Comparison of ENCODE assay signal across 8 cellular contexts in genomic region chr5:96565843-96566242, GRCh38.
DNase-seq lines count a peak whose midpoint lies in the region; ATAC-seq, FAIRE-seq and TF ChIP-seq lines count a peak whose summit lies in the region.

No MANE protein-coding gene starts in this region.

- no peak for TF ChIP-seq CTCF in HFF-Myc (IDR thresholded peaks at IDR 0.05; ENCODE audit: low read depth, low read length, missing control alignments)

- ATAC-seq in HG03521 (IDR thresholded peaks at IDR 0.05; ENCODE audit: unreplicated experiment) = no peak

- FAIRE-seq in GM12891 (lab: Jason Lieb, UNC) = peak; percentile 40

- TF ChIP-seq POLR2A in GM12891 (IDR thresholded peaks at IDR 0.05; ENCODE audit: low read depth, low read length) = no peak

- DNase-seq in GM12891 (ENCODE audit: insufficient read length, low spot score) (no peak), HFF-Myc (ENCODE audit: extremely low read depth, low read depth) (peak; percentile 45), RKO (ENCODE audit: low spot score) (peak; percentile 54), kidney glomerular epithelial cell (lab: John Stamatoyannopoulos, UW) (peak; percentile 42), SKM-1 treated with dmso at 0.1 percent for 144 hours (lab: John Stamatoyannopoulos, UW; ENCODE audit: unreplicated experiment) (no peak), GF-D8 (lab: John Stamatoyannopoulos, UW) (no peak), KG1 (lab: John Stamatoyannopoulos, UW) (no peak)

- H3K4me3 ChIP-seq in HFF-Myc (replicated peaks; ENCODE audit: low read depth, low read length) = no peak overlapping the region

TF ChIP-seq in GM12891, 5 proteins besides CTCF, POLR2A, EP300 and RAD21:
- TF ChIP-seq TAF1 (IDR thresholded peaks at IDR 0.05; ENCODE audit: low read depth, low read length) (no peak), SPI1 (IDR thresholded peaks at IDR 0.05; ENCODE audit: low read depth, low read length) (no peak), PAX5 (IDR thresholded peaks at IDR 0.05; ENCODE audit: insufficient read depth, low read length, severe bottlenecking) (no peak), POU2F2 (IDR thresholded peaks at IDR 0.05; ENCODE audit: low read depth, low read length) (no peak), POLR2AphosphoS5 (IDR thresholded peaks at IDR 0.05; ENCODE audit: low read depth, low read length) (no peak)

Comparison
In these comparisons a context has a peak if more than half of its experiments do, and no peak if none do; other contexts are left out.
1. DNase-seq: peak in HFF-Myc (single experiment), RKO (single experiment) and kidney glomerular epithelial cell (single experiment); none in GM12891 (single experiment), SKM-1 treated with dmso at 0.1 percent for 144 hours (single experiment), GF-D8 (single experiment) and KG1 (single experiment).